ENCODE assay signal across 8 cellular contexts in the genomic region with DNA sequence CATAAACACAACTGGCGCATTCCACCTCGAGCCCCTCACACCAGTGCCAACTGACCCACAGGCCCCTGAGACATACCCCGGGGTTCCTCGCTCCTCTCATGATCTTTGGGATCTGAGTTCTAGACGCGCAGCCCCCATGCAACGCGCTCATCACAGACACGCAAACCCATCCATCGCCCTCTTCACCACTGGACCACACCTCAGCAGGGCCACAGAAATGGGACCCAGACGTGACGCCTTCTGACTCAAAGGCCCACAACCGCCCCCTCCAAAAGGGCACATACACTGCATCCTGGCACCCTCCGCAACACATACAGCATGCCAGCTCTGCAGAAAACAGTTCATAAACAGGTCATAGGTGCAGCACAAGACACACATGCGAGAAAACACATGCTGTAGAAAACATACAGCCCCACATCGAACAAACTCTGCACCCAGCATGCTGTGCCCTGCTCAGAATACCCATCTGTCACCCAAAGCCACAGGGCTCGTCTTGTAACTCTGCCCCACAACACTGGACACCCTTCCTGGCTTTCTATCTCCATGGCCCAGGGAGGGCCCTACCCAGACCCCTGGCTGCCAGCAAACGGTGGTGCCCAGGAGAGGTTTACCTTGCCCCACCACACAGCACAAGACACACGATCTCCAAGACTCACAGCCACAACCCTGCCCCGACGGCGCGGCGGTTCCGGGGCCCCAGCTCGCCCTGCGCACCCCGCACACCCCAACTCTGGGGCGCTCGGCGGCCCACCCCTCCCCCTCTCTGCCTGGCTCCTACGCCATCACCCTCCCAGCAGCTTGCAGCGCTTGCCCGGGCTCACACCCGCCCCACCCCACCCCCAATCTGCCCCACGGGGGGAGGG. TPM values are rescaled to one million over a fixed set of nuclear protein-coding genes. Genes with fewer than 3 reads are reported as not detected.
DNase-seq lines count a peak whose midpoint lies in the region; ATAC-seq and TF ChIP-seq lines count a peak whose summit lies in the region.

No MANE protein-coding gene starts in this region.

- DNase-seq in GM10248 (ENCODE audit: extremely low spot score) (peak; percentile 65), Peyer's patch (peak; percentile 61 to 79 (median 76)), activated gamma-delta T cell treated with Interleukin-2 at 50 U/mL for 16 hours (peak; percentile 64), foreskin keratinocyte (peak in 1 of 2 donors; percentile 34), upper lobe of right lung (peak; percentile 85)

- H3K36me3 ChIP-seq in Peyer's patch (no peaks in the 10 kb centered on the region), neuron (ENCODE audit: insufficient read depth, low read length) (no peaks in the 10 kb centered on the region), upper lobe of right lung (no peaks in the 10 kb centered on the region)

- intact Hi-C loops in upper lobe of right lung (cut with DNase I), result no loop called here

- no peak overlapping the region for H2AFZ ChIP-seq in neuron (ENCODE audit: low read depth, low read length)

- H3K27ac ChIP-seq in Peyer's patch (peak overlapping the region; percentile 98 to 100 (median 99)), foreskin keratinocyte (peak overlapping the region; percentile 82), upper lobe of right lung (peak overlapping the region; percentile 99)

- CTCF ChIA-PET in GM10248 (lab: Yijun Ruan, JAX), result interaction anchor here (1.5 to 2.6 kb wide), 2 partner anchors 26 to 82 kb away, joined by 3 to 11 read pairs; partner anchors contain the start of gene SENP3

- no peak for TF ChIP-seq CTCF in GM10248 (IDR thresholded peaks at IDR 0.05; ENCODE audit: control extremely low read depth, extremely low read depth, low read depth, missing control alignments)
- TF ChIP-seq CTCF in Peyer's patch (IDR thresholded peaks at IDR 0.05), result no peak
- no peak for TF ChIP-seq CTCF in foreskin keratinocyte (conservative IDR thresholded peaks at IDR 0.05)
- no peak for TF ChIP-seq CTCF in upper lobe of right lung (IDR thresholded peaks at IDR 0.05)

- H3K4me1 ChIP-seq in Peyer's patch (peaks cover 0 to 48% (median 7%) of the 10 kb centered on the region in 4 donors), foreskin keratinocyte (peaks cover 22% of the 10 kb centered on the region), neuron (ENCODE audit: insufficient read depth, low read length) (peaks cover 32% of the 10 kb centered on the region), upper lobe of right lung (peaks cover 37% of the 10 kb centered on the region)

- H3K27me3 ChIP-seq in Peyer's patch (no peaks in the 10 kb centered on the region), foreskin keratinocyte (no peaks in the 10 kb centered on the region), neuron (ENCODE audit: insufficient read depth, low read length) (no peaks in the 10 kb centered on the region), upper lobe of right lung (no peaks in the 10 kb centered on the region)

- H3K9me3 ChIP-seq in Peyer's patch (no peaks in the 10 kb centered on the region), neuron (ENCODE audit: low read length) (no peaks in the 10 kb centered on the region), upper lobe of right lung (no peaks in the 10 kb centered on the region)

- POLR2A ChIA-PET in GM10248 (lab: Yijun Ruan, JAX), result interaction anchor here (0.5 to 0.7 kb wide), 2 partner anchors 12 to 22 kb away, joined by 3 read pairs; no protein-coding TSS in a partner anchor

- peak; percentile 5 for ATAC-seq in foreskin keratinocyte
- peak; percentile 48 for ATAC-seq in upper lobe of right lung
- no peak for ATAC-seq in HG02610 (IDR thresholded peaks at IDR 0.05; ENCODE audit: unreplicated experiment)
- ATAC-seq in GM21528 (IDR thresholded peaks at IDR 0.05; ENCODE audit: low FRiP score, unreplicated experiment), result no peak

- no peak for TF ChIP-seq POLR2A in Peyer's patch (IDR thresholded peaks at IDR 0.05)

- H3K4me3 ChIP-seq in Peyer's patch (peak overlapping the region; percentile 84 to 99 (median 94)), neuron (ENCODE audit: low read length) (peak overlapping the region; percentile 55), upper lobe of right lung (peak overlapping the region; percentile 90)

RNA-seq across cellular contexts. Expression of gene ZBTB4, which starts 0.9 kb away (rescaled TPM):
- total RNA-seq in Peyer's patch (10 to 100 TPM; 15.1 to 27.3 (median 24.5) TPM), foreskin keratinocyte (33.7 and 37.9 TPM in 2 replicates), upper lobe of right lung (84.7 TPM)
- polyA plus RNA-seq in foreskin keratinocyte, result 17.1 and 18.5 TPM in 2 replicates

RNA-seq across cellular contexts. Expression of gene SLC35G6, which starts 2.7 kb away (rescaled TPM):
- not detected for total RNA-seq in Peyer's patch
- not detected in 2 replicates for total RNA-seq in foreskin keratinocyte
- polyA plus RNA-seq in foreskin keratinocyte, result not detected in 2 replicates
- total RNA-seq in upper lobe of right lung, result not detected

RNA-seq across cellular contexts. Expression of gene POLR2A, which starts 5.7 kb away (rescaled TPM):
- total RNA-seq in Peyer's patch, result 100 to 1,000 TPM in 3 of 4 donors, 10 to 100 TPM in 1; 94.6 to 204 (median 157) TPM
- total RNA-seq in foreskin keratinocyte, result 54.5 and 55.1 TPM in 2 replicates
- 20.2 and 23.9 TPM in 2 replicates for polyA plus RNA-seq in foreskin keratinocyte
- total RNA-seq in upper lobe of right lung, result 105 TPM

RNA-seq across cellular contexts. Expression of gene CHRNB1, which starts 33.6 kb away (rescaled TPM):
- total RNA-seq in Peyer's patch, result 1 to 10 TPM; 4.0 to 9.1 (median 5.8) TPM
- 28.6 and 31.2 TPM in 2 replicates for total RNA-seq in foreskin keratinocyte
- polyA plus RNA-seq in foreskin keratinocyte, result 30.7 and 37.8 TPM in 2 replicates
- 10.1 TPM for total RNA-seq in upper lobe of right lung

RNA-seq across cellular contexts. Expression of gene FGF11, which starts 39.2 kb away (rescaled TPM):
- total RNA-seq in Peyer's patch, result 1 to 10 TPM in 1 of 4 donors, not detected in 3; 1.0 TPM
- 15.5 and 16.9 TPM in 2 replicates for total RNA-seq in foreskin keratinocyte
- polyA plus RNA-seq in foreskin keratinocyte, result 13.4 and 14.3 TPM in 2 replicates
- total RNA-seq in upper lobe of right lung, result 1.1 TPM

Comparison
In these comparisons a context has a peak if more than half of its experiments do, and no peak if none do; other contexts are left out.
1. ATAC-seq: peak in foreskin keratinocyte (single experiment) and upper lobe of right lung (single experiment); none in HG02610 (single experiment) and GM21528 (single experiment).
2. Peak in every context shown above with its lines, with median percentiles within 50 percentile points of each other: H3K27ac ChIP-seq and H3K4me3 ChIP-seq.